Comparison of ENCODE assay signal across 16 cellular contexts in genomic region chr1:197062692-197063091, GRCh38. TPM values are rescaled to one million over a fixed set of nuclear protein-coding genes. Genes with fewer than 3 reads are reported as not detected.
A peak's percentile ranks its signal among the peaks of the same experiment; 100 is the strongest.
DNase-seq lines count a peak whose midpoint lies in the region; ATAC-seq and TF ChIP-seq lines count a peak whose summit lies in the region.
"Had no signal": no experiment of that assay in that cellular context is flagged by ENCODE, and none has a peak within 500 bp of the region (broad histone marks: within the 10 kb centered on the region; RNA-seq: fewer than 3 reads in every experiment).

No MANE protein-coding gene starts in this region.

- ATAC-seq in GM18519 (IDR thresholded peaks at IDR 0.05; ENCODE audit: low FRiP score, unreplicated experiment) (peak; percentile 96), GM21390 (IDR thresholded peaks at IDR 0.05; ENCODE audit: unreplicated experiment) (peak; percentile 93), HG02970 (IDR thresholded peaks at IDR 0.05; ENCODE audit: low FRiP score, unreplicated experiment) (peak; percentile 67), HG03565 (IDR thresholded peaks at IDR 0.05; ENCODE audit: unreplicated experiment) (peak; percentile 88), aorta (ENCODE audit: low FRiP score) (no peak)
- ATAC-seq: activated T-cell treated with anti-CD3 and anti-CD28 coated beads, Interleukin-2, amount 50 U/mL, for 72 hours; body of pancreas had no signal

- no peaks in the 10 kb centered on the region for H3K27me3 ChIP-seq in aorta (ENCODE audit: control insufficient read depth in 1 of 2, insufficient read depth in 2 of 2, low read length in 1 of 2)
- H3K27me3 ChIP-seq: BLaER1, body of pancreas had no signal

- H3K27ac ChIP-seq in aorta (ENCODE audit: low read depth in 1 of 2, low read length in 2 of 2), result no peak overlapping the region
- H3K27ac ChIP-seq: BLaER1, body of pancreas had no signal

- H3K4me1 ChIP-seq in aorta (ENCODE audit: control insufficient read depth in 1 of 2, insufficient read depth in 2 of 2, low read length in 2 of 2), result no peaks in the 10 kb centered on the region
- H3K4me1 ChIP-seq: body of pancreas had no signal

- POLR2A ChIA-PET in HEK293T (lab: Yijun Ruan, JAX), result no interaction called here

- no peaks in the 10 kb centered on the region for H3K36me3 ChIP-seq in aorta (ENCODE audit: control insufficient read depth in 1 of 2, insufficient read depth in 2 of 2, low read length in 1 of 2)
- H3K36me3 ChIP-seq: BLaER1 had no signal

- no peaks in the 10 kb centered on the region for H3K9me3 ChIP-seq in aorta (ENCODE audit: control insufficient read depth, low read length)
- H3K9me3 ChIP-seq: BLaER1, body of pancreas had no signal

- DNase-seq in aorta (no peak), HEK293T (ENCODE audit: extremely low spot score) (no peak), islet precursor cell (no peak), AG08396 (ENCODE audit: low spot score) (no peak)
- DNase-seq: activated B cell treated with CpG ODN at 0.5 μM for 24 hours; activated T-cell treated with anti-CD3 and anti-CD28 coated beads, Interleukin-2, amount 50 U/mL, for 72 hours; body of pancreas; endodermal cell; GDM1; glutamatergic neuron; stimulated activated CD4-positive, alpha-beta T cell treated with anti-CD3 and anti-CD28 coated beads, Interleukin-15, amount 100 ng/mL, for 24 hours had no signal

- CTCF ChIA-PET in HEK293T (lab: Yijun Ruan, JAX), result no interaction called here

- intact Hi-C loops in aorta (cut with DNase I), result no loop called here

- H3K4me3 ChIP-seq in aorta (ENCODE audit: low read length in 2 of 2), result no peak overlapping the region
- H3K4me3 ChIP-seq: BLaER1, body of pancreas had no signal

- WGBS in aorta, 2 donors, result 79 to 92% methylated on average over 2 of the region's 2 CpGs

TF ChIP-seq in HEK293T, 16 proteins besides CTCF, POLR2A, EP300 and RAD21:
- TF ChIP-seq HDGF (IDR thresholded peaks at IDR 0.05; ENCODE audit: borderline replicate concordance) (no peak), SUZ12 (IDR thresholded peaks at IDR 0.05) (no peak), CTBP1 (IDR thresholded peaks at IDR 0.05; ENCODE audit: borderline replicate concordance) (no peak), FOXK2 (IDR thresholded peaks at IDR 0.05) (no peak), BHLHE40 (IDR thresholded peaks at IDR 0.05; ENCODE audit: borderline replicate concordance) (no peak), FOXM1 (IDR thresholded peaks at IDR 0.05; ENCODE audit: borderline replicate concordance) (no peak), SP1 (IDR thresholded peaks at IDR 0.05) (no peak), NFRKB (IDR thresholded peaks at IDR 0.05) (no peak)

RNA-seq across cellular contexts. Expression of gene F13B, which starts 4.4 kb away (rescaled TPM):
- not detected for total RNA-seq in aorta
- polyA plus RNA-seq in aorta, result not detected
- total RNA-seq: activated B cell treated with CpG ODN at 0.5 μM for 24 hours; activated T-cell treated with anti-CD3 and anti-CD28 coated beads, Interleukin-2, amount 50 U/mL, for 72 hours; body of pancreas; endodermal cell had no signal
